ENCODE assay signal across 13 cellular contexts in genomic region chr19:18674616-18675015, GRCh38. TPM values are rescaled to one million over a fixed set of nuclear protein-coding genes. Genes with fewer than 3 reads are reported as not detected.
A peak's percentile ranks its signal among the peaks of the same experiment; 100 is the strongest.
DNase-seq lines count a peak whose midpoint lies in the region; TF ChIP-seq lines count a peak whose summit lies in the region.
"Had no signal": no experiment of that assay in that cellular context is flagged by ENCODE, and none has a peak within 500 bp of the region (broad histone marks: within the 10 kb centered on the region; RNA-seq: fewer than 3 reads in every experiment).

No MANE protein-coding gene starts in this region.

- peaks cover 8% of the 10 kb centered on the region for H3K4me1 Mint-ChIP-seq in endothelial cell (ENCODE audit: unreplicated experiment)

- no peak overlapping the region for H3K27ac Mint-ChIP-seq in endothelial cell (ENCODE audit: unreplicated experiment)
- H3K27ac Mint-ChIP-seq: GM23338 had no signal

- no peaks in the 10 kb centered on the region for H3K9me3 Mint-ChIP-seq in endothelial cell (ENCODE audit: unreplicated experiment)
- H3K9me3 Mint-ChIP-seq: GM23338 had no signal

- H3K27ac ChIP-seq in dorsolateral prefrontal cortex: peak overlapping the region in 56 of 59 donors; percentile 3 to 83 (median 66)
- H3K27ac ChIP-seq: KMS-11, SJCRH30 had no signal

- peaks cover 9% of the 10 kb centered on the region for H3K27me3 Mint-ChIP-seq in endothelial cell (ENCODE audit: unreplicated experiment)

- DNase-seq in DMS 273 treated with DMSO at 0.1 percent for 48 hours (lab: John Stamatoyannopoulos, UW) (peak; percentile 82), NCI-H524 (lab: John Stamatoyannopoulos, UW) (peak; percentile 92 to 95), dorsolateral prefrontal cortex (peak; percentile 56 to 84 (median 73)), middle frontal gyrus (ENCODE audit: extremely low spot score, low spot score) (peak; percentile 27), activated gamma-delta T cell treated with Interleukin-2 at 50 U/mL for 16 hours (no peak), NCI-H748 (lab: John Stamatoyannopoulos, UW; ENCODE audit: unreplicated experiment) (no peak), dermis blood vessel endothelial cell (no peak), endothelial cell (ENCODE audit: low spot score) (no peak)
- DNase-seq: NCI-H187; SJCRH30; stimulated activated CD4-positive, alpha-beta T cell treated with anti-CD3 and anti-CD28 coated beads, Interleukin-12 subunit alpha, Interleukin-12 subunit beta, amount 100 ng/mL, for 4 hours had no signal

- no peaks in the 10 kb centered on the region for H3K27me3 ChIP-seq in dorsolateral prefrontal cortex

- intact Hi-C loops in dorsolateral prefrontal cortex (cut with DNase I): loop anchor here (5.0 kb wide), 1 partner anchor 82 kb away; no protein-coding TSS in a partner anchor

- H3K4me3 Mint-ChIP-seq in endothelial cell (ENCODE audit: unreplicated experiment): no peak overlapping the region
- H3K4me3 Mint-ChIP-seq: GM23338 had no signal

- no peak for TF ChIP-seq CTCF in dorsolateral prefrontal cortex (IDR thresholded peaks at IDR 0.05 in 54 of 56, conservative IDR thresholded peaks at IDR 0.05 in 2 of 56; ENCODE audit: low read depth in 1 of 56, partially characterized antibody in 56 of 56)
- no peak for TF ChIP-seq CTCF in endothelial cell (IDR thresholded peaks at IDR 0.05; ENCODE audit: unreplicated experiment)

- H3K4me3 ChIP-seq in dorsolateral prefrontal cortex: no peak overlapping the region
- H3K4me3 ChIP-seq: GM23338, SJCRH30 had no signal

- peaks cover 3% of the 10 kb centered on the region for H3K36me3 Mint-ChIP-seq in endothelial cell (ENCODE audit: low read depth, unreplicated experiment)

RNA-seq across cellular contexts. Expression of gene CRTC1, which starts 8.9 kb away (rescaled TPM):
- total RNA-seq in dorsolateral prefrontal cortex: 100 to 1,000 TPM in 34 of 120 experiments, 10 to 100 TPM in 86; 35.9 to 127 (median 90.4) TPM
- 1.2 and 1.8 TPM in 2 replicates for total RNA-seq in dermis blood vessel endothelial cell
- total RNA-seq in endothelial cell (ENCODE audit: unreplicated experiment): 17.5 TPM

RNA-seq across cellular contexts. Expression of gene KLHL26, which starts 37.8 kb away (rescaled TPM):
- total RNA-seq in dorsolateral prefrontal cortex (10 to 100 TPM; 19.6 to 52.2 (median 36.9) TPM), dermis blood vessel endothelial cell (1.9 and 9.1 TPM in 2 replicates), endothelial cell (ENCODE audit: unreplicated experiment) (5.1 TPM)

Comparison
In these comparisons a context has a peak if more than half of its experiments do, and no peak if none do; other contexts are left out.
1. DNase-seq: peak in DMS 273 treated with DMSO at 0.1 percent for 48 hours (single experiment), NCI-H524 (2 of 2), dorsolateral prefrontal cortex (10 of 10) and middle frontal gyrus (single experiment); none in activated gamma-delta T cell treated with Interleukin-2 at 50 U/mL for 16 hours (single experiment), NCI-H748 (single experiment), dermis blood vessel endothelial cell (single experiment) and endothelial cell (single experiment).